In the genomic region with DNA sequence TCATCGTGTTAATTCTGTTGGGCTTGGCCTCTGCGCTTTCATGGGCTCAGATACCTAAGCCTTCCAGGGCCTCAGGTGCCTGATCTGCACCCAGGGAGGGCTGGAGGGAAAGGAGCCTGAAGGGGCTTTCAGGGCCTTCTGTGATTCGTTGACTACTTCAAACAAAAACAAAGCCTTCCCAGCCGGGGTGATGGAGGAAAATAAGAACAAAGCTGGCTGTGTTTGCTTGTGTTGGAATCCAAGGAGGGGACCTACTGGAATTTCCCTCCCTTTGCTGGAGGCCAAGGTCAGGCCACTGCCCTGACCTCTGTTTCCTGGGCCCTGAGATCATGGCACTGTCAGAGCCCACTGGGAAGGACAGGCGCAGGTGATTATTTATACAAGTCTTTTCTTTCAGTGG, we compare ENCODE assay signal across 1 cellular context.
A peak's percentile ranks its signal among the peaks of the same experiment; 100 is the strongest.
TF ChIP-seq lines count a peak whose summit lies in the region.

No MANE protein-coding gene starts in this region.

TF ChIP-seq in HepG2, 621 proteins besides CTCF, POLR2A, EP300 and RAD21 (continued from another document and continues in another):
- TF ChIP-seq, protein P1, sequence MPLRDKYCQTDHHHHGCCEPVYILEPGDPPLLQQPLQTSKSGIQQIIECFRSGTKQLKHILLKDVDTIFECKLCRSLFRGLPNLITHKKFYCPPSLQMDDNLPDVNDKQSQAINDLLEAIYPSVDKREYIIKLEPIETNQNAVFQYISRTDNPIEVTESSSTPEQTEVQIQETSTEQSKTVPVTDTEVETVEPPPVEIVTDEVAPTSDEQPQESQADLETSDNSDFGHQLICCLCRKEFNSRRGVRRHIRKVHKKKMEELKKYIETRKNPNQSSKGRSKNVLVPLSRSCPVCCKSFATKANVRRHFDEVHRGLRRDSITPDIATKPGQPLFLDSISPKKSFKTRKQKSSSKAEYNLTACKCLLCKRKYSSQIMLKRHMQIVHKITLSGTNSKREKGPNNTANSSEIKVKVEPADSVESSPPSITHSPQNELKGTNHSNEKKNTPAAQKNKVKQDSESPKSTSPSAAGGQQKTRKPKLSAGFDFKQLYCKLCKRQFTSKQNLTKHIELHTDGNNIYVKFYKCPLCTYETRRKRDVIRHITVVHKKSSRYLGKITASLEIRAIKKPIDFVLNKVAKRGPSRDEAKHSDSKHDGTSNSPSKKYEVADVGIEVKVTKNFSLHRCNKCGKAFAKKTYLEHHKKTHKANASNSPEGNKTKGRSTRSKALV (CRISPR knock-in tag; IDR thresholded peaks at IDR 0.05) = no peak
- TF ChIP-seq ZNF839 (CRISPR knock-in tag; IDR thresholded peaks at IDR 0.05; ENCODE audit: borderline replicate concordance) = no peak
- TF ChIP-seq ZBTB37 (CRISPR knock-in tag; IDR thresholded peaks at IDR 0.05) = no peak
- TF ChIP-seq, protein P2, sequence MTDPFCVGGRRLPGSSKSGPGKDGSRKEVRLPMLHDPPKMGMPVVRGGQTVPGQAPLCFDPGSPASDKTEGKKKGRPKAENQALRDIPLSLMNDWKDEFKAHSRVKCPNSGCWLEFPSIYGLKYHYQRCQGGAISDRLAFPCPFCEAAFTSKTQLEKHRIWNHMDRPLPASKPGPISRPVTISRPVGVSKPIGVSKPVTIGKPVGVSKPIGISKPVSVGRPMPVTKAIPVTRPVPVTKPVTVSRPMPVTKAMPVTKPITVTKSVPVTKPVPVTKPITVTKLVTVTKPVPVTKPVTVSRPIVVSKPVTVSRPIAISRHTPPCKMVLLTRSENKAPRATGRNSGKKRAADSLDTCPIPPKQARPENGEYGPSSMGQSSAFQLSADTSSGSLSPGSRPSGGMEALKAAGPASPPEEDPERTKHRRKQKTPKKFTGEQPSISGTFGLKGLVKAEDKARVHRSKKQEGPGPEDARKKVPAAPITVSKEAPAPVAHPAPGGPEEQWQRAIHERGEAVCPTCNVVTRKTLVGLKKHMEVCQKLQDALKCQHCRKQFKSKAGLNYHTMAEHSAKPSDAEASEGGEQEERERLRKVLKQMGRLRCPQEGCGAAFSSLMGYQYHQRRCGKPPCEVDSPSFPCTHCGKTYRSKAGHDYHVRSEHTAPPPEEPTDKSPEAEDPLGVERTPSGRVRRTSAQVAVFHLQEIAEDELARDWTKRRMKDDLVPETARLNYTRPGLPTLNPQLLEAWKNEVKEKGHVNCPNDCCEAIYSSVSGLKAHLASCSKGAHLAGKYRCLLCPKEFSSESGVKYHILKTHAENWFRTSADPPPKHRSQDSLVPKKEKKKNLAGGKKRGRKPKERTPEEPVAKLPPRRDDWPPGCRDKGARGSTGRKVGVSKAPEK (CRISPR knock-in tag; IDR thresholded peaks at IDR 0.05; ENCODE audit: borderline replicate concordance) = no peak
- peak; percentile 44; the same call in 1 of the 2 replicates for TF ChIP-seq PITX1 (CRISPR knock-in tag; IDR thresholded peaks at IDR 0.05)
- TF ChIP-seq PRPF4 (IDR thresholded peaks at IDR 0.05; ENCODE audit: low read depth, low read length, poor library complexity, severe bottlenecking) = no peak
- no peak for TF ChIP-seq SATB2 (CRISPR knock-in tag; IDR thresholded peaks at IDR 0.05)
- 0 out of 2 replicates have a peak, but pooled peaks have one; percentile 39 for TF ChIP-seq SOX13 (IDR thresholded peaks at IDR 0.05)
- TF ChIP-seq SOX13 (CRISPR knock-in tag; conservative IDR thresholded peaks at IDR 0.05 in 1 of 2, IDR thresholded peaks at IDR 0.05 in 1 of 2) = peak in 1 of 2 experiments; percentile 95; a peak in 2 of 4 replicates
- TF ChIP-seq SYNCRIP (IDR thresholded peaks at IDR 0.05; ENCODE audit: insufficient read depth, low read depth, low read length) = no peak
- TF ChIP-seq, protein P3, sequence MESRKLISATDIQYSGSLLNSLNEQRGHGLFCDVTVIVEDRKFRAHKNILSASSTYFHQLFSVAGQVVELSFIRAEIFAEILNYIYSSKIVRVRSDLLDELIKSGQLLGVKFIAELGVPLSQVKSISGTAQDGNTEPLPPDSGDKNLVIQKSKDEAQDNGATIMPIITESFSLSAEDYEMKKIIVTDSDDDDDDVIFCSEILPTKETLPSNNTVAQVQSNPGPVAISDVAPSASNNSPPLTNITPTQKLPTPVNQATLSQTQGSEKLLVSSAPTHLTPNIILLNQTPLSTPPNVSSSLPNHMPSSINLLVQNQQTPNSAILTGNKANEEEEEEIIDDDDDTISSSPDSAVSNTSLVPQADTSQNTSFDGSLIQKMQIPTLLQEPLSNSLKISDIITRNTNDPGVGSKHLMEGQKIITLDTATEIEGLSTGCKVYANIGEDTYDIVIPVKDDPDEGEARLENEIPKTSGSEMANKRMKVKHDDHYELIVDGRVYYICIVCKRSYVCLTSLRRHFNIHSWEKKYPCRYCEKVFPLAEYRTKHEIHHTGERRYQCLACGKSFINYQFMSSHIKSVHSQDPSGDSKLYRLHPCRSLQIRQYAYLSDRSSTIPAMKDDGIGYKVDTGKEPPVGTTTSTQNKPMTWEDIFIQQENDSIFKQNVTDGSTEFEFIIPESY (CRISPR knock-in tag; IDR thresholded peaks at IDR 0.05) = no peak
- TF ChIP-seq WIZ (CRISPR knock-in tag; IDR thresholded peaks at IDR 0.05) = no peak
- TF ChIP-seq, protein P4, sequence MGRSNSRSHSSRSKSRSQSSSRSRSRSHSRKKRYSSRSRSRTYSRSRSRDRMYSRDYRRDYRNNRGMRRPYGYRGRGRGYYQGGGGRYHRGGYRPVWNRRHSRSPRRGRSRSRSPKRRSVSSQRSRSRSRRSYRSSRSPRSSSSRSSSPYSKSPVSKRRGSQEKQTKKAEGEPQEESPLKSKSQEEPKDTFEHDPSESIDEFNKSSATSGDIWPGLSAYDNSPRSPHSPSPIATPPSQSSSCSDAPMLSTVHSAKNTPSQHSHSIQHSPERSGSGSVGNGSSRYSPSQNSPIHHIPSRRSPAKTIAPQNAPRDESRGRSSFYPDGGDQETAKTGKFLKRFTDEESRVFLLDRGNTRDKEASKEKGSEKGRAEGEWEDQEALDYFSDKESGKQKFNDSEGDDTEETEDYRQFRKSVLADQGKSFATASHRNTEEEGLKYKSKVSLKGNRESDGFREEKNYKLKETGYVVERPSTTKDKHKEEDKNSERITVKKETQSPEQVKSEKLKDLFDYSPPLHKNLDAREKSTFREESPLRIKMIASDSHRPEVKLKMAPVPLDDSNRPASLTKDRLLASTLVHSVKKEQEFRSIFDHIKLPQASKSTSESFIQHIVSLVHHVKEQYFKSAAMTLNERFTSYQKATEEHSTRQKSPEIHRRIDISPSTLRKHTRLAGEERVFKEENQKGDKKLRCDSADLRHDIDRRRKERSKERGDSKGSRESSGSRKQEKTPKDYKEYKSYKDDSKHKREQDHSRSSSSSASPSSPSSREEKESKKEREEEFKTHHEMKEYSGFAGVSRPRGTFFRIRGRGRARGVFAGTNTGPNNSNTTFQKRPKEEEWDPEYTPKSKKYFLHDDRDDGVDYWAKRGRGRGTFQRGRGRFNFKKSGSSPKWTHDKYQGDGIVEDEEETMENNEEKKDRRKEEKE (IDR thresholded peaks at IDR 0.05) = no peak
- no peak for TF ChIP-seq ZNF781 (CRISPR knock-in tag; IDR thresholded peaks at IDR 0.05; ENCODE audit: borderline replicate concordance, not compliant biosample characterization)
- TF ChIP-seq ZC3H4 (CRISPR knock-in tag; IDR thresholded peaks at IDR 0.05; ENCODE audit: borderline replicate concordance) = no peak
- TF ChIP-seq SMYD3 (CRISPR knock-in tag; IDR thresholded peaks at IDR 0.05) = no peak
- peak; percentile 45; the same call in 1 of the 2 replicates for TF ChIP-seq SAP130 (CRISPR knock-in tag; IDR thresholded peaks at IDR 0.05; ENCODE audit: low read depth)
- TF ChIP-seq HNRNPL (IDR thresholded peaks at IDR 0.05; ENCODE audit: low read depth, low read length) = no peak
- TF ChIP-seq PCBP1 (IDR thresholded peaks at IDR 0.05; ENCODE audit: borderline replicate concordance, low read depth, low read length) = no peak
- peak; percentile 98 for TF ChIP-seq RXRA (CRISPR knock-in tag; IDR thresholded peaks at IDR 0.05)
- no peak for TF ChIP-seq KMT2B (CRISPR knock-in tag; IDR thresholded peaks at IDR 0.05)
- peak; percentile 99 for TF ChIP-seq RARA (CRISPR knock-in tag; IDR thresholded peaks at IDR 0.05)
- TF ChIP-seq GABPA (IDR thresholded peaks at IDR 0.05; ENCODE audit: low read depth, low read length) = no peak
- TF ChIP-seq GABPA (CRISPR knock-in tag; IDR thresholded peaks at IDR 0.05; ENCODE audit: low read depth) = no peak
- no peak for TF ChIP-seq IKZF1 (IDR thresholded peaks at IDR 0.05)
- TF ChIP-seq ZNF7 (CRISPR knock-in tag; IDR thresholded peaks at IDR 0.05) = no peak
- no peak for TF ChIP-seq ZBTB1 (CRISPR knock-in tag; IDR thresholded peaks at IDR 0.05; ENCODE audit: borderline replicate concordance)
- TF ChIP-seq ZNF674 (CRISPR knock-in tag; IDR thresholded peaks at IDR 0.05; ENCODE audit: low read depth) = no peak
- no peak for TF ChIP-seq EZH2 (conservative IDR thresholded peaks at IDR 0.05; ENCODE audit: low read depth, low read length)
- TF ChIP-seq PAWR (CRISPR knock-in tag; IDR thresholded peaks at IDR 0.05; ENCODE audit: borderline replicate concordance) = no peak
- TF ChIP-seq, protein P5, sequence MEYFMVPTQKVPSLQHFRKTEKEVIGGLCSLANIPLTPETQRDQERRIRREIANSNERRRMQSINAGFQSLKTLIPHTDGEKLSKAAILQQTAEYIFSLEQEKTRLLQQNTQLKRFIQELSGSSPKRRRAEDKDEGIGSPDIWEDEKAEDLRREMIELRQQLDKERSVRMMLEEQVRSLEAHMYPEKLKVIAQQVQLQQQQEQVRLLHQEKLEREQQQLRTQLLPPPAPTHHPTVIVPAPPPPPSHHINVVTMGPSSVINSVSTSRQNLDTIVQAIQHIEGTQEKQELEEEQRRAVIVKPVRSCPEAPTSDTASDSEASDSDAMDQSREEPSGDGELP (IDR thresholded peaks at IDR 0.05; ENCODE audit: borderline replicate concordance, low read depth) = no peak
- TF ChIP-seq KLF16 (CRISPR knock-in tag; IDR thresholded peaks at IDR 0.05) = 0 out of 4 replicates have a peak, but pooled peaks of 1 of the 2 experiments have one; percentile 40
- no peak for TF ChIP-seq ZNF703 (CRISPR knock-in tag; IDR thresholded peaks at IDR 0.05; ENCODE audit: borderline replicate concordance)
- TF ChIP-seq ZNF513 (CRISPR knock-in tag; conservative IDR thresholded peaks at IDR 0.05) = no peak
- TF ChIP-seq, protein P6, sequence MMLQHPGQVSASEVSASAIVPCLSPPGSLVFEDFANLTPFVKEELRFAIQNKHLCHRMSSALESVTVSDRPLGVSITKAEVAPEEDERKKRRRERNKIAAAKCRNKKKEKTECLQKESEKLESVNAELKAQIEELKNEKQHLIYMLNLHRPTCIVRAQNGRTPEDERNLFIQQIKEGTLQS (CRISPR knock-in tag; IDR thresholded peaks at IDR 0.05) = no peak
- TF ChIP-seq, protein P7, sequence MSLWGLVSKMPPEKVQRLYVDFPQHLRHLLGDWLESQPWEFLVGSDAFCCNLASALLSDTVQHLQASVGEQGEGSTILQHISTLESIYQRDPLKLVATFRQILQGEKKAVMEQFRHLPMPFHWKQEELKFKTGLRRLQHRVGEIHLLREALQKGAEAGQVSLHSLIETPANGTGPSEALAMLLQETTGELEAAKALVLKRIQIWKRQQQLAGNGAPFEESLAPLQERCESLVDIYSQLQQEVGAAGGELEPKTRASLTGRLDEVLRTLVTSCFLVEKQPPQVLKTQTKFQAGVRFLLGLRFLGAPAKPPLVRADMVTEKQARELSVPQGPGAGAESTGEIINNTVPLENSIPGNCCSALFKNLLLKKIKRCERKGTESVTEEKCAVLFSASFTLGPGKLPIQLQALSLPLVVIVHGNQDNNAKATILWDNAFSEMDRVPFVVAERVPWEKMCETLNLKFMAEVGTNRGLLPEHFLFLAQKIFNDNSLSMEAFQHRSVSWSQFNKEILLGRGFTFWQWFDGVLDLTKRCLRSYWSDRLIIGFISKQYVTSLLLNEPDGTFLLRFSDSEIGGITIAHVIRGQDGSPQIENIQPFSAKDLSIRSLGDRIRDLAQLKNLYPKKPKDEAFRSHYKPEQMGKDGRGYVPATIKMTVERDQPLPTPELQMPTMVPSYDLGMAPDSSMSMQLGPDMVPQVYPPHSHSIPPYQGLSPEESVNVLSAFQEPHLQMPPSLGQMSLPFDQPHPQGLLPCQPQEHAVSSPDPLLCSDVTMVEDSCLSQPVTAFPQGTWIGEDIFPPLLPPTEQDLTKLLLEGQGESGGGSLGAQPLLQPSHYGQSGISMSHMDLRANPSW (CRISPR knock-in tag; IDR thresholded peaks at IDR 0.05; ENCODE audit: borderline replicate concordance) = no peak
- TF ChIP-seq CREB1 (IDR thresholded peaks at IDR 0.05) = no peak
- 0 out of 2 replicates have a peak, but pooled peaks have one; percentile 19 for TF ChIP-seq CREB1 (CRISPR knock-in tag; IDR thresholded peaks at IDR 0.05)
- peak; percentile 85 for TF ChIP-seq GATAD2A (CRISPR knock-in tag; IDR thresholded peaks at IDR 0.05)
- no peak for TF ChIP-seq NFYC (CRISPR knock-in tag; IDR thresholded peaks at IDR 0.05)
- TF ChIP-seq GPBP1L1 (CRISPR knock-in tag; IDR thresholded peaks at IDR 0.05) = no peak
- no peak for TF ChIP-seq ZSCAN12 (CRISPR knock-in tag; IDR thresholded peaks at IDR 0.05)
- TF ChIP-seq ZNF232 (CRISPR knock-in tag; IDR thresholded peaks at IDR 0.05; ENCODE audit: borderline replicate concordance) = no peak; the same call in 1 of the 2 replicates
- no peak for TF ChIP-seq ZNF333 (CRISPR knock-in tag; IDR thresholded peaks at IDR 0.05; ENCODE audit: borderline replicate concordance)
- TF ChIP-seq ZNF558 (CRISPR knock-in tag; IDR thresholded peaks at IDR 0.05; ENCODE audit: borderline replicate concordance) = no peak
